In the genomic region with DNA sequence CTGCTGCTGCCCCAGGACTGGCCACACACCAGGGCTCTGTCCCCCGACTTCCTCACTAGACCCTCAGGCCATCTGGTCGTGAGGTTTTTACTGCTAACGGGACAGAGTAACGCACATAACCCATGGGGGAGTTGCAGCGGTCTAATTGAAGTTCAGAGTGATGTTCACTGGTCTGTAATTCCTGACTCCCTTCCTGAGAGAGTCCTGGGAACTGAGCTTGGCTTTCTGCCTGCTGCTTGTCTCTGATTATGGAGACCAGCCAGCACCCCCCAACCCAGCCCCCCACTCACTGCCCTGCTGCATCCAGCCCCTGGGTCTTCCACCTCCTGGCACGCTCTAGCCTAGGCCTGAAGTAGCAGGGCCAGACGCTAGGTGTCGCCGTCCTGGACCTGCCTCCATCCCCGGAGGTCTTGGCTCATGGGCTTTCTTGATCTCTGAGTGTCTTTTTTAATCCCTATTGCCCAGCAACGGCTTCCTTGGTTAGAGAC, we compare ENCODE assay signal across 9 cellular contexts.
DNase-seq lines count a peak whose midpoint lies in the region; ATAC-seq and TF ChIP-seq lines count a peak whose summit lies in the region.
"Had no signal": no experiment of that assay in that cellular context is flagged by ENCODE, and none has a peak within 500 bp of the region (broad histone marks: within the 10 kb centered on the region; RNA-seq: fewer than 3 reads in every experiment).

No MANE protein-coding gene starts in this region.

- H3K9me3 ChIP-seq in CD4-positive, CD25-positive, alpha-beta regulatory T cell (ENCODE audit: control insufficient read depth in 2 of 2, low read length in 2 of 2), result no peaks in the 10 kb centered on the region
- H3K9me3 ChIP-seq in Peyer's patch, result no peaks in the 10 kb centered on the region

- ATAC-seq in CD4-positive, CD25-positive, alpha-beta regulatory T cell (ENCODE audit: low read depth in 2 of 2), result no peak
- ATAC-seq in GM21529 (IDR thresholded peaks at IDR 0.05; ENCODE audit: unreplicated experiment), result peak; percentile 51

- H3K4me3 ChIP-seq in CD4-positive, CD25-positive, alpha-beta regulatory T cell (ENCODE audit: low read depth, low read length), result no peak overlapping the region
- H3K4me3 ChIP-seq in Peyer's patch (peak overlapping the region in 1 of 4 donors; percentile 36), epithelial cell of proximal tubule (ENCODE audit: low read depth, low read length) (no peak overlapping the region)

- peak overlapping the region in 1 of 4 donors; percentile 27 for H3K4me3 Mint-ChIP-seq in CD4-positive, CD25-positive, alpha-beta regulatory T cell
- no peak overlapping the region for H3K4me3 Mint-ChIP-seq in osteocyte (ENCODE audit: unreplicated experiment)
- H3K4me3 Mint-ChIP-seq: dendritic cell treated with granulocyte-macrophage colony-stimulating factor and Interleukin-4, amounts not matched to agents 40 ng/mL and 50 ng/mL, for 4 days had no signal

- peaks cover 0 to 76% (median 41%) of the 10 kb centered on the region in 4 donors for H3K4me1 Mint-ChIP-seq in CD4-positive, CD25-positive, alpha-beta regulatory T cell
- H3K4me1 Mint-ChIP-seq in osteocyte (ENCODE audit: unreplicated experiment), result peaks cover 52% of the 10 kb centered on the region

- no peaks in the 10 kb centered on the region for H3K27me3 Mint-ChIP-seq in CD4-positive, CD25-positive, alpha-beta regulatory T cell
- no peaks in the 10 kb centered on the region for H3K27me3 Mint-ChIP-seq in osteocyte (ENCODE audit: unreplicated experiment)

- H3K27me3 ChIP-seq in CD4-positive, CD25-positive, alpha-beta regulatory T cell (ENCODE audit: control insufficient read depth, insufficient read depth, low read length), result no peaks in the 10 kb centered on the region
- H3K27me3 ChIP-seq in Peyer's patch, result no peaks in the 10 kb centered on the region

- peak in 1 of 3 donors; percentile 31 for DNase-seq in CD4-positive, CD25-positive, alpha-beta regulatory T cell
- peak in 2 of 3 donors; percentile 64 to 72 for DNase-seq in Peyer's patch
- DNase-seq in epithelial cell of proximal tubule (ENCODE audit: low read depth), result no peak
- no peak for DNase-seq in osteocyte (ENCODE audit: extremely low spot score, unreplicated experiment)
- no peak for DNase-seq in activated effector memory CD4-positive, alpha-beta T cell treated with Interleukin-2 at 50 U/mL for 16 hours
- DNase-seq in activated CD4-positive, CD25-positive, alpha-beta regulatory T cell (lab: John Stamatoyannopoulos, UW), result no peak
- DNase-seq in UCSD-AML1 (lab: John Stamatoyannopoulos, UW; ENCODE audit: unreplicated experiment), result no peak

- peaks cover 12% of the 10 kb centered on the region for H3K36me3 Mint-ChIP-seq in CD4-positive, CD25-positive, alpha-beta regulatory T cell
- no peaks in the 10 kb centered on the region for H3K36me3 Mint-ChIP-seq in osteocyte (ENCODE audit: unreplicated experiment)

- no peak overlapping the region for H3K27ac ChIP-seq in CD4-positive, CD25-positive, alpha-beta regulatory T cell (ENCODE audit: insufficient read depth, low read length, poor library complexity, severe bottlenecking)
- peak overlapping the region in 2 of 4 donors; percentile 66 to 79 for H3K27ac ChIP-seq in Peyer's patch

- peak overlapping the region in 2 of 3 donors; percentile 80 to 88 for H3K27ac Mint-ChIP-seq in CD4-positive, CD25-positive, alpha-beta regulatory T cell
- H3K27ac Mint-ChIP-seq in osteocyte (ENCODE audit: unreplicated experiment), result no peak overlapping the region
- H3K27ac Mint-ChIP-seq: dendritic cell treated with granulocyte-macrophage colony-stimulating factor and Interleukin-4, amounts not matched to agents 40 ng/mL and 50 ng/mL, for 4 days had no signal

- H3K36me3 ChIP-seq in CD4-positive, CD25-positive, alpha-beta regulatory T cell (ENCODE audit: control insufficient read depth, insufficient read depth, low read length), result peaks cover 4% of the 10 kb centered on the region
- H3K36me3 ChIP-seq in Peyer's patch, result no peaks in the 10 kb centered on the region

- TF ChIP-seq CTCF in Peyer's patch (IDR thresholded peaks at IDR 0.05), result peak in 3 of 6 experiments; percentile 16 to 65 (median 46)
- TF ChIP-seq CTCF in epithelial cell of proximal tubule (conservative IDR thresholded peaks at IDR 0.05; ENCODE audit: low read depth, low read length), result peak; percentile 31
- peak; percentile 25 for TF ChIP-seq CTCF in osteocyte (IDR thresholded peaks at IDR 0.05)

- no peak for TF ChIP-seq POLR2A in Peyer's patch (IDR thresholded peaks at IDR 0.05)

- H3K4me1 ChIP-seq in CD4-positive, CD25-positive, alpha-beta regulatory T cell (ENCODE audit: control insufficient read depth, insufficient read depth, low read length, poor library complexity, severe bottlenecking), result peaks cover 18% of the 10 kb centered on the region
- peaks cover 0 to 10% (median 5%) of the 10 kb centered on the region in 4 donors for H3K4me1 ChIP-seq in Peyer's patch

- no peaks in the 10 kb centered on the region for H3K9me3 Mint-ChIP-seq in CD4-positive, CD25-positive, alpha-beta regulatory T cell
- no peaks in the 10 kb centered on the region for H3K9me3 Mint-ChIP-seq in osteocyte (ENCODE audit: unreplicated experiment)
- H3K9me3 Mint-ChIP-seq: dendritic cell treated with granulocyte-macrophage colony-stimulating factor and Interleukin-4, amounts not matched to agents 40 ng/mL and 50 ng/mL, for 4 days had no signal

Comparison
In these comparisons a context has a peak if more than half of its experiments do, and no peak if none do; other contexts are left out.
1. DNase-seq: peak in Peyer's patch (2 of 3); none in epithelial cell of proximal tubule (single experiment), osteocyte (single experiment), activated effector memory CD4-positive, alpha-beta T cell treated with Interleukin-2 at 50 U/mL for 16 hours (single experiment), activated CD4-positive, CD25-positive, alpha-beta regulatory T cell (0 of 4) and UCSD-AML1 (single experiment).